15 cellular contexts compared by ENCODE assay signal in the genomic region with DNA sequence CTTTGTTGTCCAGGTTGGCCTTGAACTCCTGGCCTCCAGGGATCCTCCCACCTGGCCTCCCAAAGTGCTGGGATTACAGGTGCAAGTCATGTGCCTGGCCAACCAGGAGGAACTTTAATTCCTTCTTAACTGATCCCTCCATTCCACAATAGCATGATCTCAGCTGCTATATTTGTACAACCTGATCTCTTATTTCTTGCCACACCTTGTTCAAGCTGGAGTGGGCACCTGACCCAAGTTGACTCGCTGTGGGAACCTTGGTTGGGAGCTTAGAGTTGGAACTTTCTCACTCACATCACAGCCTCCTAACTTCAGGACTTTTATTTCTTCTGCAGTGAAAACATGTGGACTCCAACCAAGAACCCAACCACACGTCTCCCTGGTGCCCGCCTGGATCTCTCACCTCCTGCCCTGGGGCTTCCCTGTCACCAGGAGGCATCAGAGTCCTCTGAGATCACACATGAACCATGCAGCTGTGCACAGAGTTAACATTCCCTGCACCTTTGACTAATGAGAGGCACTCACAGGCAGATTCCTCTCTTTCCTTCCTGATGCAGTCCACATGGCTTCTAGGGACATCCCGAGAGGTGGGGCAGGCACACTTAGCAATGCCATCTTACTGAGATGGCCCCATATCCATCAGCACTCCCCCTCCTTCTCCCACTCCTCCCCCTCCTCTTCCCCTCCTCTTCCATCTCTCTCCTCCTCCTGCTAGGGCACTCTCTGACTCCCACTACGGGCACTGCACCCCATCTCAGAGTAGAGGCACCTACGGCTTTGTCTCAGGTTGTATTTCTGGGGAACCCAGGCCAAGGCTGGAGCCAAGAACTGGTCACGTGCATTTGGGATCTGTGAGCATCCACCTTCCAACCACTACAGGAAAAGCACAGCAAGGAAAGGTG. TPM values are rescaled to one million over a fixed set of nuclear protein-coding genes. Genes with fewer than 3 reads are reported as not detected.
DNase-seq lines count a peak whose midpoint lies in the region; ATAC-seq and TF ChIP-seq lines count a peak whose summit lies in the region.
"Had no signal": no experiment of that assay in that cellular context is flagged by ENCODE, and none has a peak within 500 bp of the region (broad histone marks: within the 10 kb centered on the region; RNA-seq: fewer than 3 reads in every experiment).

No MANE protein-coding gene starts in this region.

- H3K9me3 ChIP-seq in lower lobe of right lung (no peaks in the 10 kb centered on the region), left ventricle myocardium inferior (replicated peaks) (no peaks in the 10 kb centered on the region)

- DNase-seq in AG08395 (ENCODE audit: low spot score) (peak; percentile 10), EL (peak; percentile 8), SW480 (ENCODE audit: low spot score) (peak; percentile 9), lower lobe of right lung (no peak), RKO (ENCODE audit: low spot score) (no peak), cerebellum (ENCODE audit: low spot score) (no peak), HuH-7.5 (ENCODE audit: low spot score) (no peak), left ventricle myocardium inferior (no peak)
- DNase-seq: activated CD4-positive, CD25-positive, alpha-beta regulatory T cell; activated naive CD4-positive, alpha-beta T cell treated with anti-CD3 and anti-CD28 coated beads, Interleukin-2, amount 50 U/mL, for 16 hours; brain microvascular endothelial cell; NCI-H1048; NCI-H2227 treated with DMSO at 0.1 percent for 48 hours; small intestine; stimulated activated naive CD8-positive, alpha-beta T cell treated with anti-CD3 and anti-CD28 coated beads, Interleukin-15, Interleukin-2, amounts not matched to agents 100 U/mL and 50 U/mL, for 24 hours had no signal

- intact Hi-C loops in lower lobe of right lung (cut with DNase I) = no loop called here
- intact Hi-C loops in left ventricle myocardium inferior (cut with micrococcal nuclease) = no loop called here

- peak; percentile 74 to 78 for ATAC-seq in lower lobe of right lung
- ATAC-seq: stimulated activated naive CD8-positive, alpha-beta T cell treated with anti-CD3 and anti-CD28 coated beads, Interleukin-15, Interleukin-2, amounts not matched to agents 100 U/mL and 50 U/mL, for 24 hours had no signal

- peaks cover 13% of the 10 kb centered on the region for H3K36me3 ChIP-seq in lower lobe of right lung
- peaks cover 18% of the 10 kb centered on the region for H3K36me3 ChIP-seq in left ventricle myocardium inferior

- no peaks in the 10 kb centered on the region for H3K4me1 ChIP-seq in lower lobe of right lung
- H3K4me1 ChIP-seq in left ventricle myocardium inferior = no peaks in the 10 kb centered on the region

- no peaks in the 10 kb centered on the region for H3K27me3 ChIP-seq in lower lobe of right lung (ENCODE audit: low read depth)
- H3K27me3 ChIP-seq in left ventricle myocardium inferior (ENCODE audit: low read depth) = no peaks in the 10 kb centered on the region
- H3K27me3 ChIP-seq: brain microvascular endothelial cell had no signal

- H3K27ac ChIP-seq in lower lobe of right lung (no peak overlapping the region), left ventricle myocardium inferior (replicated peaks) (no peak overlapping the region)
- H3K27ac ChIP-seq: brain microvascular endothelial cell had no signal

- H3K4me3 ChIP-seq in lower lobe of right lung (no peak overlapping the region), left ventricle myocardium inferior (no peak overlapping the region)

- TF ChIP-seq CTCF in lower lobe of right lung (IDR thresholded peaks at IDR 0.05) (no peak), left ventricle myocardium inferior (IDR thresholded peaks at IDR 0.05; ENCODE audit: borderline replicate concordance) (no peak)

RNA-seq across cellular contexts. Expression of a gene that starts 9.7 kb away (rescaled TPM):
- 153 TPM for total RNA-seq in lower lobe of right lung
- 70.9 TPM for total RNA-seq in cerebellum
- total RNA-seq in left ventricle myocardium inferior = 24.1 TPM

RNA-seq across cellular contexts. Expression of a gene that starts 49.5 kb away (rescaled TPM):
- total RNA-seq in lower lobe of right lung (12.9 TPM), cerebellum (24.5 TPM), left ventricle myocardium inferior (11.3 TPM)

Comparison
In these comparisons a context has a peak if more than half of its experiments do, and no peak if none do; other contexts are left out.
1. DNase-seq: peak in AG08395 (single experiment), EL (single experiment) and SW480 (single experiment); none in lower lobe of right lung (single experiment), RKO (single experiment), cerebellum (single experiment), HuH-7.5 (single experiment) and left ventricle myocardium inferior (single experiment).